In the genomic region with DNA sequence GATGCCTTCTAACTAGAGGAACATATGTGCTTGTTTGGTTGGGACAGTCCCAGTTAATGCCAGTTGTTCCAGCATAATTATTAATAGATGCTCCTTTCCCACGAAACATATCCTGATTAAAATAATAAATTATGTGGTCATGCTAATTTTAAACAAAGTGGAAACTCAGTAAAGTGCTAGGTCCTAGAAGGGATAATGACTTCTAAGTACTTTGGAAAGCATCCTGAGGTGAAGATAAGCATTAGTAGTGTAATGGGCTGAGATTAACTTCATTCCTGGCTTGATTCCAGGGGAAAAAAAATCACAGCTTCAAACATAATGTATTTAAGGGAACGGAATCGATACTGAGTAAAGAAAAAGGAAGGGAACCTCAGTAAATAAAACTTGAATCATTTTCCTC, we compare ENCODE assay signal across 17 cellular contexts.
"Had no signal": no experiment of that assay in that cellular context is flagged by ENCODE, and none has a peak within 500 bp of the region (broad histone marks: within the 10 kb centered on the region; RNA-seq: fewer than 3 reads in every experiment).

No MANE protein-coding gene starts in this region.

- H3K36me3 ChIP-seq: heart left ventricle, neural progenitor cell, ovary, suprapubic skin, thyroid gland had no signal

- H3K4me3 ChIP-seq: heart left ventricle, mucosa of descending colon, neural progenitor cell, ovary, suprapubic skin, thyroid gland had no signal

- H3K9me3 ChIP-seq: heart left ventricle, mucosa of descending colon, ovary, suprapubic skin, thyroid gland had no signal

- H2AFZ ChIP-seq: neural progenitor cell had no signal

- H3K4me2 ChIP-seq: neural progenitor cell had no signal

- H3K4me1 ChIP-seq: suprapubic skin, thyroid gland had no signal

- H3K27me3 ChIP-seq: heart left ventricle, neural progenitor cell, ovary, suprapubic skin, thyroid gland had no signal

- ATAC-seq: esophagus mucosa; heart left ventricle; mucosa of descending colon; natural killer cell treated with Interleukin-12 subunit alpha and Interleukin-12 subunit beta and Interleukin-15 and Interleukin-18, amount 100 ng/mL, for 72 hours; right cardiac atrium; stimulated activated effector memory CD8-positive, alpha-beta T cell treated with anti-CD3 and anti-CD28 coated beads, Interleukin-12 subunit alpha, Interleukin-12 subunit beta, amount 100 ng/mL, for 72 hours; stimulated activated naive CD8-positive, alpha-beta T cell treated with anti-CD3 and anti-CD28 coated beads, Interleukin-15, Interleukin-2, amounts not matched to agents 100 U/mL and 50 U/mL, for 24 hours had no signal

- DNase-seq: effector memory CD4-positive, alpha-beta T cell; heart left ventricle; hypothalamus; kidney glomerular epithelial cell; mucosa of descending colon; nucleus accumbens; ovary; right cardiac atrium; stimulated activated CD4-positive, alpha-beta T cell treated with anti-CD3 and anti-CD28 coated beads, Interleukin-4, amount 100 ng/mL, for 1 hour; stimulated activated CD8-positive, alpha-beta memory T cell treated with anti-CD3 and anti-CD28 coated beads, Interleukin-4, amount 100 ng/mL, for 48 hours; stimulated activated naive CD8-positive, alpha-beta T cell treated with anti-CD3 and anti-CD28 coated beads, Interleukin-15, Interleukin-2, amounts not matched to agents 100 U/mL and 50 U/mL, for 24 hours; thyroid gland had no signal

- H3K27ac ChIP-seq: heart left ventricle, neural progenitor cell, ovary, suprapubic skin, thyroid gland had no signal

- H3K9ac ChIP-seq: neural progenitor cell had no signal
